24 cellular contexts compared by ENCODE assay signal in genomic region chr22:43202756-43203155, GRCh38.
"Had no signal": no experiment of that assay in that cellular context is flagged by ENCODE, and none has a peak within 500 bp of the region (broad histone marks: within the 10 kb centered on the region; RNA-seq: fewer than 3 reads in every experiment).

No MANE protein-coding gene starts in this region.

- H3K4me1 ChIP-seq: esophagus muscularis mucosa, gastrocnemius medialis, psoas muscle, tibial nerve had no signal

- H3K4me1 Mint-ChIP-seq: activated CD8-positive, alpha-beta memory T cell treated with anti-CD3 and anti-CD28 coated beads, Interleukin-2, amount 10 ng/mL, durations not matched to agents 7 days and 5 days had no signal

- H3K36me3 ChIP-seq: gastrocnemius medialis, heart left ventricle, neutrophil, ovary had no signal

- H3K4me3 ChIP-seq: coronary artery, esophagus muscularis mucosa, gastrocnemius medialis, heart left ventricle, lung, ovary, psoas muscle, tibial nerve had no signal

- H3K27ac ChIP-seq: coronary artery, esophagus muscularis mucosa, gastrocnemius medialis, heart left ventricle, neutrophil, ovary, psoas muscle, tibial nerve had no signal

- H3K9me3 Mint-ChIP-seq: activated CD4-positive, alpha-beta memory T cell treated with anti-CD3 and anti-CD28 coated beads, Interleukin-2, amount 10 ng/mL, durations not matched to agents 7 days and 5 days; activated CD4-positive, alpha-beta T cell treated with anti-CD3 and anti-CD28 coated beads, Interleukin-2, amount 10 ng/mL, durations not matched to agents 24 days and 14 days; activated naive CD4-positive, alpha-beta T cell treated with anti-CD3 and anti-CD28 coated beads, Interleukin-2, amount 50 U/mL, for 72 hours; central memory CD8-positive, alpha-beta T cell; naive thymus-derived CD8-positive, alpha-beta T cell; stimulated activated naive CD8-positive, alpha-beta T cell treated with anti-CD3 and anti-CD28 coated beads, Interleukin-15, Interleukin-2, amounts not matched to agents 100 ng/mL and 50 ng/mL, for 24 hours had no signal

- ATAC-seq: activated CD4-positive, CD25-positive, alpha-beta regulatory T cell treated with anti-CD3 and anti-CD28 coated beads, Interleukin-2, amount 50 U/mL, for 24 hours; activated CD8-positive, alpha-beta memory T cell treated with anti-CD3 and anti-CD28 coated beads, Interleukin-2, amount 10 ng/mL, durations not matched to agents 7 days and 5 days; activated naive CD4-positive, alpha-beta T cell treated with anti-CD3 and anti-CD28 coated beads, Interleukin-2, amount 50 U/mL, for 72 hours; gastrocnemius medialis; heart left ventricle; left lobe of liver; naive thymus-derived CD8-positive, alpha-beta T cell; psoas muscle; right cardiac atrium had no signal

- H3K9me3 ChIP-seq: esophagus muscularis mucosa, gastrocnemius medialis, heart left ventricle, neutrophil, ovary, psoas muscle, tibial nerve had no signal

- H3K36me3 Mint-ChIP-seq: activated CD8-positive, alpha-beta memory T cell treated with anti-CD3 and anti-CD28 coated beads, Interleukin-2, amount 10 ng/mL, durations not matched to agents 7 days and 5 days; activated naive CD4-positive, alpha-beta T cell treated with anti-CD3 and anti-CD28 coated beads, Interleukin-2, amount 50 U/mL, for 72 hours; naive thymus-derived CD8-positive, alpha-beta T cell had no signal

- H3K27me3 ChIP-seq: ovary had no signal

- H3K27ac Mint-ChIP-seq: activated CD4-positive, alpha-beta memory T cell treated with anti-CD3 and anti-CD28 coated beads, Interleukin-2, amount 10 ng/mL, durations not matched to agents 7 days and 5 days; activated CD4-positive, alpha-beta T cell treated with anti-CD3 and anti-CD28 coated beads, Interleukin-2, amount 10 ng/mL, durations not matched to agents 24 days and 14 days; activated CD8-positive, alpha-beta memory T cell treated with anti-CD3 and anti-CD28 coated beads, Interleukin-2, amount 10 ng/mL, durations not matched to agents 7 days and 5 days; stimulated activated naive CD8-positive, alpha-beta T cell treated with anti-CD3 and anti-CD28 coated beads, Interleukin-15, Interleukin-2, amounts not matched to agents 100 ng/mL and 50 ng/mL, for 24 hours had no signal

- DNase-seq: activated CD4-positive, alpha-beta memory T cell treated with anti-CD3 and anti-CD28 coated beads, Interleukin-2, amount 10 ng/mL, durations not matched to agents 7 days and 5 days; activated CD4-positive, alpha-beta T cell treated with anti-CD3 and anti-CD28 coated beads, Interleukin-2, amount 10 ng/mL, durations not matched to agents 24 days and 14 days; activated CD8-positive, alpha-beta memory T cell treated with anti-CD3 and anti-CD28 coated beads, Interleukin-2, amount 10 ng/mL, durations not matched to agents 7 days and 5 days; activated gamma-delta T cell; activated T-cell treated with anti-CD3 and anti-CD28 coated beads for 4 hours; gastrocnemius medialis; right cardiac atrium; stimulated activated CD4-positive, alpha-beta T cell treated with anti-CD3 and anti-CD28 coated beads, Interleukin-12 subunit alpha, Interleukin-12 subunit beta, amount 100 ng/mL, for 4 hours; stimulated activated CD4-positive, alpha-beta T cell treated with anti-CD3 and anti-CD28 coated beads, Interleukin-4, amount 100 ng/mL, for 4 hours; SW 1271 had no signal

- H3K4me3 Mint-ChIP-seq: activated CD4-positive, alpha-beta memory T cell treated with anti-CD3 and anti-CD28 coated beads, Interleukin-2, amount 10 ng/mL, durations not matched to agents 7 days and 5 days; activated CD4-positive, alpha-beta T cell treated with anti-CD3 and anti-CD28 coated beads, Interleukin-2, amount 10 ng/mL, durations not matched to agents 24 days and 14 days; activated CD8-positive, alpha-beta memory T cell treated with anti-CD3 and anti-CD28 coated beads, Interleukin-2, amount 10 ng/mL, durations not matched to agents 7 days and 5 days; central memory CD8-positive, alpha-beta T cell; stimulated activated naive CD8-positive, alpha-beta T cell treated with anti-CD3 and anti-CD28 coated beads, Interleukin-15, Interleukin-2, amounts not matched to agents 100 ng/mL and 50 ng/mL, for 24 hours had no signal
